Comparison of ENCODE assay signal across 31 cellular contexts in the genomic region with DNA sequence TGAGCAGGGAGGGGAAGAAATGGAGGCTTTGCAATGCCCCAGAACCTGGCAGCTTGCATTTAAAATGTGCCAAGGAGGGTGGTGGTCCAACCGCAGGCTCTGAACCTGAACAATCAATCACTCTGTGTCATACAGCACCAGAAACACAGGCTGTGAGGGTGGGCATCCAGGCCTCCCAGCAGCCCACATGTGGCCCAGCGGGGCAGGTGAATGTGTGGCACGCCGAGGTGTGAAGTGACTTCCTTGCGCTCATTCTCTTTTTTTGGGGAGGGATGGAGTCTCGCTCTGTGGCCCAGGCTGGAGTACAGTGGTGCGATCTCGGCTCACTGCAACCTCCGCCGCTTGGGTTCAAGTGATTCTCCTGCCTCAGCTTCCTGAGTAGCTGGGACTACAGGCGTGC.
"Had no signal": no experiment of that assay in that cellular context is flagged by ENCODE, and none has a peak within 500 bp of the region (broad histone marks: within the 10 kb centered on the region; RNA-seq: fewer than 3 reads in every experiment).

No MANE protein-coding gene starts in this region.

- ATAC-seq: activated CD8-positive, alpha-beta T cell treated with anti-CD3 and anti-CD28 coated beads for 36 hours; activated T-cell treated with anti-CD3 and anti-CD28 coated beads, Interleukin-2, amount 50 U/mL, for 72 hours; activated T-helper 17 cell treated with anti-CD3 and anti-CD28 coated beads, Interleukin-2, amount 50 U/mL, for 72 hours; PC-3 had no signal

- H3K9me3 ChIP-seq: ascending aorta, Peyer's patch, SJCRH30 had no signal

- H3K27me3 ChIP-seq: ascending aorta, cardiac muscle cell, Peyer's patch, SJCRH30 had no signal

- H3K4me1 ChIP-seq: ascending aorta, Peyer's patch, SJCRH30 had no signal

- H3K4me3 ChIP-seq: ascending aorta, cardiac muscle cell, Peyer's patch, SJCRH30, SK-N-MC had no signal

- DNase-seq: activated CD4-positive, alpha-beta T cell treated with anti-CD3 and anti-CD28 coated beads for 1 hour; activated CD4-positive, alpha-beta T cell treated with anti-CD3 and anti-CD28 coated beads for 48 hours; activated CD4-positive, CD25-positive, alpha-beta regulatory T cell; activated CD8-positive, alpha-beta T cell treated with anti-CD3 and anti-CD28 coated beads for 36 hours; activated effector memory CD4-positive, alpha-beta T cell treated with anti-CD3 and anti-CD28 coated beads, Interleukin-2, amount 50 U/mL, for 16 hours; activated naive CD4-positive, alpha-beta T cell treated with Interleukin-2 at 50 U/mL for 16 hours; activated naive CD8-positive, alpha-beta T cell treated with anti-CD3 and anti-CD28 coated beads, Interleukin-2, amount 10 ng/mL, durations not matched to agents 7 days and 5 days; activated T-cell treated with anti-CD3 and anti-CD28 coated beads, Interleukin-2, amount 50 U/mL, for 1 hour; activated T-cell treated with anti-CD3 and anti-CD28 coated beads, Interleukin-2, amount 50 U/mL, for 72 hours; amygdala; NCI-H1092 treated with DMSO at 0.1 percent for 48 hours; NCI-H1417; NCI-H146; NCI-H187; NCI-H2029 treated with DMSO at 0.1 percent for 48 hours; NCI-H2107; NCI-H510A; NCI-H526; NCI-H748 treated with DMSO at 0.1 percent for 48 hours; NK-92 treated with Interleukin-12 subunit alpha and Interleukin-12 subunit beta, amount 100 ng/mL, for 24 hours; PC-3; Peyer's patch; RPMI8226; SHP77; SJCRH30; T1000; WERI-Rb-1 had no signal

- H3K27ac ChIP-seq: ascending aorta, cardiac muscle cell, Peyer's patch, SJCRH30, SK-N-MC, WERI-Rb-1 had no signal
